1 cellular context compared by ENCODE assay signal in the genomic region with DNA sequence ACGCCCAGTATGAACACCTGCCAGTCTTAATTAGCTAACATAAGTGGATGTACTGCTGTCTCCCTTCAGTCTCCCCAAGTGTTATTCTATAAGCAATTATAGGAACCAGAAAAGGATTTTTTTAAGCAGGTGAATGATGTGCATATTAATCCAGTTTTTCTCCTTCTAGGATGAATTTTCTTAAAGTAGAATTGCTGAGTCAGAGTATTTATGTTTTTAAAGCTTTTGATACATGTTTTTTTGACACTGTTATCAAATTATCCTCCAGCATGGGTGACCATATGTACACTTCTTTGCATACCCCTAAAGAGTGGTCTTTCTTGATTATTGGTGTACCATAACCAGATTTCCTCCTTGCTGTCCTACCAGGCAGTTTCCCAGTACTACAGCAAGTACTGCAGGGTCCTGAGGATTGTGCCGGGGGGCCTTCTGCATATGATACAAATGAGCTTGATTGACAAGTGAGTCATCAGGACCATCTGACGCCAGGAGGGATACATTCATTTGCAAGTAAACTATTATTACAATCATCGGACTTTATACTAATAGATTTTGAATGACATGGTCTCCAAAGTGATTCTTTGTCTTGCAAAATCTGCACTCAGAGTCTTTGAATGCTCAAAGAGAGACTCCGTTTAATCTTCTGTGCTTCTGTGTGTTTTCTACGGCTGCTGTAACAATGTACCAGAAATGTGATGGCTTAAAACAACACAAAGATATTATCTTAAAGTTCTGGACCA.
TF ChIP-seq lines count a peak whose summit lies in the region.

No MANE protein-coding gene starts in this region.

TF ChIP-seq in IMR-90, 13 proteins besides CTCF, POLR2A, EP300 and RAD21:
- TF ChIP-seq MAFK (IDR thresholded peaks at IDR 0.05; ENCODE audit: low read depth, low read length), result peak; percentile 93
- no peak for TF ChIP-seq SMC3 (IDR thresholded peaks at IDR 0.05; ENCODE audit: low read depth, low read length)
TF ChIP-seq in IMR-90: peak in this region for 1.
